26 cellular contexts compared by ENCODE assay signal in genomic region chr4:130127297-130127696, GRCh38.
DNase-seq lines count a peak whose midpoint lies in the region; ATAC-seq, FAIRE-seq and TF ChIP-seq lines count a peak whose summit lies in the region.
"Had no signal": no experiment of that assay in that cellular context is flagged by ENCODE, and none has a peak within 500 bp of the region (broad histone marks: within the 10 kb centered on the region; RNA-seq: fewer than 3 reads in every experiment).

No MANE protein-coding gene starts in this region.

- no peak for FAIRE-seq in HepG2 (lab: Jason Lieb, UNC)
- no peak for FAIRE-seq in H1 (lab: Jason Lieb, UNC)
- FAIRE-seq: GM12891, GM19239 had no signal

- no peak overlapping the region for H2AK5ac ChIP-seq in H1 (ENCODE audit: low read depth, low read length)

- H3K23ac ChIP-seq in H1 (ENCODE audit: insufficient read length): no peak overlapping the region

- intact Hi-C loops in HepG2 (cut with micrococcal nuclease; ENCODE audit: unreplicated experiment): no loop called here
- intact Hi-C loops in right lobe of liver (cut with DNase I): no loop called here
- intact Hi-C loops in dorsolateral prefrontal cortex (cut with DNase I): no loop called here

- POLR2A ChIA-PET in HepG2 (lab: Yijun Ruan, JAX) (no interaction called here), H1 (lab: Charles Lee; ENCODE audit: partially characterized antibody) (no interaction called here)

- no peaks in the 10 kb centered on the region for H3K36me3 ChIP-seq in HepG2 (replicated peaks in 1 of 2; ENCODE audit: control insufficient read depth in 1 of 2, insufficient read depth in 2 of 2, low read length in 2 of 2)
- H3K36me3 ChIP-seq in right lobe of liver: no peaks in the 10 kb centered on the region
- 0 out of 8 replicates have a peak, but pooled peaks cover 0 to 3% (median 0%) of the 10 kb centered on the region in 4 experiments for H3K36me3 ChIP-seq in H1 (ENCODE audit: control insufficient read depth in 2 of 4, insufficient read depth in 4 of 4, low read length in 3 of 4)
- H3K36me3 ChIP-seq: BE2C, BLaER1 had no signal

- CTCF ChIA-PET in HepG2 (lab: Yijun Ruan, JAX; ENCODE audit: low intra/inter-chr PET ratio, low total read pairs) (no interaction called here), H1 (lab: Charles Lee; ENCODE audit: partially characterized antibody) (no interaction called here)

- H3K14ac ChIP-seq in H1 (ENCODE audit: insufficient read length): no peak overlapping the region

- no peaks in the 10 kb centered on the region for H3K27me3 Mint-ChIP-seq in T-helper 17 cell
- H3K27me3 Mint-ChIP-seq: CD4-positive, alpha-beta memory T cell; CD4-positive, CD25-positive, alpha-beta regulatory T cell; CD8-positive, alpha-beta memory T cell had no signal

- H3K23me2 ChIP-seq in H1 (ENCODE audit: low read depth, low read length): no peaks in the 10 kb centered on the region

- BruUV-seq in HepG2 (replicated peaks; lab: Mats Ljungman, UMichigan): no TSS peak

- peak overlapping the region; percentile 39 for H3K27ac Mint-ChIP-seq in T-helper 17 cell
- H3K27ac Mint-ChIP-seq: CD14-positive monocyte; CD4-positive, alpha-beta memory T cell; CD4-positive, CD25-positive, alpha-beta regulatory T cell; CD8-positive, alpha-beta memory T cell had no signal

- DNase-seq in HepG2 (ENCODE audit: low spot score) (no peak), right lobe of liver (no peak), T-helper 17 cell (no peak), H1 (ENCODE audit: low read depth in 1 of 2, low spot score in 2 of 2) (no peak), GM10266 (ENCODE audit: extremely low spot score) (no peak), dorsolateral prefrontal cortex (no peak)
- DNase-seq in activated CD4-positive, alpha-beta T cell treated with anti-CD3 and anti-CD28 coated beads, Interleukin-2, amount 50 U/mL, for 48 hours: no peak
- DNase-seq: ACHN; BE2C; C1 segment of cervical spinal cord; CD4-positive, alpha-beta memory T cell; CD4-positive, CD25-positive, alpha-beta regulatory T cell; CD8-positive, alpha-beta memory T cell; COR-L47; DMS 273 treated with DMSO at 0.1 percent for 48 hours; DMS153; DMS53; DMS79; DND-41; EL; GDM1 had no signal

- TF ChIP-seq POLR2A in HepG2 (IDR thresholded peaks at IDR 0.05; ENCODE audit: insufficient read depth in 1 of 2, low read depth in 2 of 2, low read length in 2 of 2) (no peak), right lobe of liver (IDR thresholded peaks at IDR 0.05) (no peak), H1 (IDR thresholded peaks at IDR 0.05; ENCODE audit: control extremely low read depth in 1 of 2, low read depth in 2 of 2, low read length in 2 of 2) (no peak)

- TF ChIP-seq EP300 in HepG2 (IDR thresholded peaks at IDR 0.05; ENCODE audit: low read depth in 2 of 2, low read length in 2 of 2) (no peak), HepG2 (CRISPR knock-in tag; IDR thresholded peaks at IDR 0.05; ENCODE audit: borderline replicate concordance) (no peak), H1 (IDR thresholded peaks at IDR 0.05; ENCODE audit: borderline replicate concordance in 1 of 2, low read depth in 2 of 2, low read length in 2 of 2) (no peak)

- H2AFZ ChIP-seq in HepG2 (ENCODE audit: low read length) (no peak overlapping the region), H1 (ENCODE audit: low read length) (no peak overlapping the region)

- H2BK15ac ChIP-seq in H1 (ENCODE audit: low read length): no peak overlapping the region

- ATAC-seq in HepG2 (no peak), right lobe of liver (no peak), T-helper 17 cell (no peak)

- H3K4me2 ChIP-seq in HepG2 (ENCODE audit: low read depth, low read length) (no peak overlapping the region), H1 (ENCODE audit: insufficient read depth in 1 of 2, low read depth in 2 of 2, low read length in 2 of 2) (no peak overlapping the region)
- H3K4me2 ChIP-seq: BLaER1 had no signal

- H2BK120ac ChIP-seq in H1 (replicated peaks; ENCODE audit: low read depth, low read length): no peak overlapping the region

- no peak overlapping the region for H2BK12ac ChIP-seq in H1 (ENCODE audit: low read depth, low read length)

- TF ChIP-seq CTCF in HepG2 (CRISPR knock-in tag; IDR thresholded peaks at IDR 0.05): no peak
- TF ChIP-seq CTCF in right lobe of liver (IDR thresholded peaks at IDR 0.05): no peak
- no peak for TF ChIP-seq CTCF in H1 (IDR thresholded peaks at IDR 0.05; ENCODE audit: control extremely low read depth in 1 of 3, insufficient read depth in 1 of 3, low read depth in 1 of 3, low read length in 3 of 3)
- no peak for TF ChIP-seq CTCF in GM10266 (IDR thresholded peaks at IDR 0.05; ENCODE audit: control insufficient read depth, insufficient read depth, low read depth, missing control alignments)
- TF ChIP-seq CTCF in dorsolateral prefrontal cortex (IDR thresholded peaks at IDR 0.05 in 54 of 56, conservative IDR thresholded peaks at IDR 0.05 in 2 of 56; ENCODE audit: low read depth in 1 of 56, partially characterized antibody in 56 of 56): no peak

- H3K4ac ChIP-seq in H1 (replicated peaks; ENCODE audit: insufficient read length, low read depth, low read length): no peak overlapping the region

- no peak overlapping the region for H4K5ac ChIP-seq in H1 (ENCODE audit: insufficient read length, low read depth, low read length)

- no peaks in the 10 kb centered on the region for H3K79me1 ChIP-seq in H1 (ENCODE audit: low read depth, low read length)

- H3K4me1 ChIP-seq in HepG2 (ENCODE audit: insufficient read depth, low read length) (no peaks in the 10 kb centered on the region), right lobe of liver (no peaks in the 10 kb centered on the region), H1 (replicated peaks in 1 of 4; ENCODE audit: control insufficient read depth in 3 of 4, insufficient read depth in 4 of 4, low read length in 3 of 4) (peaks cover 0 to 3% (median 0%) of the 10 kb centered on the region in 4 experiments; a peak in 1 of 7 replicates)
- H3K4me1 ChIP-seq: BE2C had no signal

- TF ChIP-seq RAD21 in HepG2 (CRISPR knock-in tag; IDR thresholded peaks at IDR 0.05) (no peak), H1 (IDR thresholded peaks at IDR 0.05 in 1 of 2, conservative IDR thresholded peaks at IDR 0.05 in 1 of 2; ENCODE audit: low read depth in 2 of 2, low read length in 2 of 2) (no peak)

- no peak overlapping the region for H4K91ac ChIP-seq in H1 (replicated peaks; ENCODE audit: insufficient read length, low read length)

- no peak overlapping the region for H3K4me3 ChIP-seq in HepG2 (replicated peaks in 1 of 3; ENCODE audit: insufficient read depth in 1 of 3, low read depth in 2 of 3, low read length in 3 of 3)
- H3K4me3 ChIP-seq in right lobe of liver: no peak overlapping the region
- no peak overlapping the region for H3K4me3 ChIP-seq in H1 (ENCODE audit: extremely low read depth in 1 of 4, insufficient read depth in 2 of 4, low read depth in 3 of 4, low read length in 4 of 4)
- H3K4me3 ChIP-seq in dorsolateral prefrontal cortex: no peak overlapping the region
- H3K4me3 ChIP-seq: BLaER1 had no signal

- no peaks in the 10 kb centered on the region for H3K4me1 Mint-ChIP-seq in T-helper 17 cell
- H3K4me1 Mint-ChIP-seq: CD14-positive monocyte; CD4-positive, alpha-beta memory T cell; CD4-positive, CD25-positive, alpha-beta regulatory T cell; CD8-positive, alpha-beta memory T cell had no signal

- no peak overlapping the region for H2BK20ac ChIP-seq in H1 (ENCODE audit: low read length)

- no peak overlapping the region for H4K8ac ChIP-seq in H1 (ENCODE audit: extremely low read depth, insufficient read depth, low read length)

- H3K79me2 ChIP-seq in HepG2 (ENCODE audit: insufficient read depth, low read length) (no peaks in the 10 kb centered on the region), H1 (ENCODE audit: control insufficient read depth in 1 of 2, insufficient read depth in 2 of 2, low read length in 2 of 2) (no peaks in the 10 kb centered on the region)

- in situ Hi-C loops in HepG2 (cut with HindIII; ENCODE audit: extremely low pct_ligation_motif_present, low pct_unique_long_range_greater_than_20kb): no loop called here

- H3K4me3 Mint-ChIP-seq in T-helper 17 cell: no peak overlapping the region
- H3K4me3 Mint-ChIP-seq: CD14-positive monocyte; CD4-positive, alpha-beta memory T cell; CD4-positive, CD25-positive, alpha-beta regulatory T cell; CD8-positive, alpha-beta memory T cell had no signal

- H4K20me1 ChIP-seq in HepG2 (ENCODE audit: insufficient read depth, low read length) (no peaks in the 10 kb centered on the region), H1 (replicated peaks in 1 of 2; ENCODE audit: control insufficient read depth in 1 of 2, insufficient read depth in 2 of 2, low read length in 2 of 2) (no peaks in the 10 kb centered on the region)
- H4K20me1 ChIP-seq: BLaER1 had no signal

- H3K56ac ChIP-seq in H1 (replicated peaks; ENCODE audit: insufficient read length, low read depth, low read length): no peak overlapping the region

- H3K9me3 ChIP-seq in HepG2 (ENCODE audit: low read length) (no peaks in the 10 kb centered on the region), right lobe of liver (no peaks in the 10 kb centered on the region), T-helper 17 cell (ENCODE audit: control insufficient read depth, low read length, poor library complexity, severe bottlenecking) (no peaks in the 10 kb centered on the region), H1 (ENCODE audit: insufficient read depth in 2 of 2, low read depth in 1 of 2, low read length in 1 of 2) (peaks cover 3 to 5% of the 10 kb centered on the region in 2 experiments; a peak in 2 of 4 replicates)
- H3K9me3 ChIP-seq: BE2C had no signal

- no peaks in the 10 kb centered on the region for H3K36me3 Mint-ChIP-seq in T-helper 17 cell (ENCODE audit: low read depth)
- H3K36me3 Mint-ChIP-seq: CD14-positive monocyte; CD4-positive, alpha-beta memory T cell; CD4-positive, CD25-positive, alpha-beta regulatory T cell; CD8-positive, alpha-beta memory T cell had no signal

- H3K9ac ChIP-seq in HepG2 (ENCODE audit: insufficient read depth, low read depth, low read length): no peak overlapping the region
- no peak overlapping the region for H3K9ac ChIP-seq in H1 (replicated peaks in 1 of 4; ENCODE audit: extremely low read depth in 1 of 4, low read depth in 3 of 4, low read length in 3 of 4)
- H3K9ac ChIP-seq: BLaER1 had no signal

- no peak overlapping the region for H2BK5ac ChIP-seq in H1 (ENCODE audit: low read depth, low read length)

- H3K27ac ChIP-seq in HepG2 (ENCODE audit: extremely low read length, insufficient read depth, low read length) (no peak overlapping the region), right lobe of liver (no peak overlapping the region), H1 (ENCODE audit: low read depth, low read length) (no peak overlapping the region), dorsolateral prefrontal cortex (no peak overlapping the region)
- H3K27ac ChIP-seq: 22Rv1, BLaER1 had no signal

- no peaks in the 10 kb centered on the region; a peak in 1 of 5 replicates for H3K27me3 ChIP-seq in HepG2 (ENCODE audit: control insufficient read depth in 1 of 2, insufficient read depth in 2 of 2, low read length in 2 of 2)
- H3K27me3 ChIP-seq in right lobe of liver: no peaks in the 10 kb centered on the region
- H3K27me3 ChIP-seq in H1 (replicated peaks in 1 of 4; ENCODE audit: control insufficient read depth in 3 of 4, extremely low read depth in 1 of 4, insufficient read depth in 3 of 4, low read length in 3 of 4): no peaks in the 10 kb centered on the region
- H3K27me3 ChIP-seq in dorsolateral prefrontal cortex: no peaks in the 10 kb centered on the region
- H3K27me3 ChIP-seq: BE2C, BLaER1 had no signal

- no peak overlapping the region for H3K18ac ChIP-seq in H1 (ENCODE audit: extremely low read depth, low read length)

TF ChIP-seq in H1, 55 proteins besides CTCF, POLR2A, EP300 and RAD21 (continues in another document):
- no peak for TF ChIP-seq TBP (IDR thresholded peaks at IDR 0.05; ENCODE audit: low read depth, low read length)

Comparison
In these comparisons a context has a peak if more than half of its experiments do, and no peak if none do; other contexts are left out.
1. Of the 41 proteins assayed by ChIP-seq in both HepG2 and H1: peak only in HepG2: none; only in H1: none; in both: MAFK; in neither: 40.